10 cellular contexts compared by ENCODE assay signal in the genomic region with DNA sequence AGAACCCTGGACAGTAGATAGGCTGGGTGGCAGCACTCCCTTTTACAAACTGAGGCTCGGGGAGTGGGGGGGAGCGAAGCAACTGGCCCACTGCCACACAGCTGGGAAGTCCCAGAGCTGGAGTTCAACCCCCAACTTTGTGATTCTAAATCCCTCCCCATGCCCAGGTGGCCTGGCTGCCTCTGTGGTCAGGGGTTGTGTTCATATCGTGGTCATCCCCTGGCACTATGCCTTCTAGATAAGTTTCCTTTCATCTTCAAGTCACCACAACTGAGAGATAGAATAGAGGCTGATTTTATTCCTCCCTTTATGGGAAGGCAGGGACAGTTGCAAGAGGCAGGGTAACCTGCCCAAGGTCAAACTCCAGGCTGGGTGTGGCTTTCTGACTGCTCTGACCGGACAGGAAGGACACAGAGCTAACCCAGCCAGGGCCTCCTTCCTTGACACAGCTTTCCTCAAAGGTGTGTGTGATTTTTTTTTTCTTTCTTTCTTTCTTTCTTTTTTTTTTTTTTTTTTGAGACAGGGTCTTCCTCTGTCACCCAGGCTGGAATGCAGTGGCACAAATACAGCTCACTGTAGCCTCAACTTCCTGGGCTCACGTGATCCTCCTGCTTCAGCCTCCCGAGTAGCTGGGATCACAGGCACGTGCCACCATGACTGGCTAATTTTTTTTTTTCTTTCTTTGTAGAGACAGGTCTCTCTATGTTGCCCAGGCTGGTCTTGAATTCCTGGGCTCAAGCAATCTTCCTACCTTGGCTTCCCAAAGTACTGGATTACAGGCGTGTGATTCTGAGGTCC. TPM values are rescaled to one million over a fixed set of nuclear protein-coding genes. Genes with fewer than 3 reads are reported as not detected.
DNase-seq lines count a peak whose midpoint lies in the region; ATAC-seq and TF ChIP-seq lines count a peak whose summit lies in the region.
"Had no signal": no experiment of that assay in that cellular context is flagged by ENCODE, and none has a peak within 500 bp of the region (broad histone marks: within the 10 kb centered on the region; RNA-seq: fewer than 3 reads in every experiment).

No MANE protein-coding gene starts in this region.

- H4K20me1 ChIP-seq in neural progenitor cell (ENCODE audit: low read depth) = no peaks in the 10 kb centered on the region

- 46 to 71% (median 58%) methylated on average over 8 of the region's 8 CpGs for WGBS in adipose tissue, 3 donors

- peak overlapping the region; percentile 58 to 86 (median 83) for H3K4me3 Mint-ChIP-seq in CD4-positive, CD25-positive, alpha-beta regulatory T cell
- no peak overlapping the region for H3K4me3 Mint-ChIP-seq in neural progenitor cell
- H3K4me3 Mint-ChIP-seq: neural crest cell had no signal

- peak overlapping the region; percentile 81 for H3K27ac ChIP-seq in CD4-positive, CD25-positive, alpha-beta regulatory T cell (ENCODE audit: insufficient read depth, low read length, poor library complexity, severe bottlenecking)
- H3K27ac ChIP-seq in KOPT-K1 (ENCODE audit: low read depth, low read length, poor library complexity, severe bottlenecking) (peak overlapping the region; percentile 17), adipose tissue (ENCODE audit: low read depth, low read length) (peak overlapping the region; percentile 81), neural progenitor cell (no peak overlapping the region)

- no peak for ATAC-seq in CD4-positive, CD25-positive, alpha-beta regulatory T cell (ENCODE audit: low read depth in 2 of 2)
- no peak for ATAC-seq in HG02588 (IDR thresholded peaks at IDR 0.05; ENCODE audit: unreplicated experiment)
- ATAC-seq in GM18868 (IDR thresholded peaks at IDR 0.05; ENCODE audit: unreplicated experiment) = no peak

- DNase-seq in CD4-positive, CD25-positive, alpha-beta regulatory T cell = peak in 1 of 3 donors; percentile 34
- DNase-seq in mucosa of gallbladder (ENCODE audit: low spot score) (peak; percentile 68), neural progenitor cell (ENCODE audit: low spot score) (no peak), SKM-1 treated with dmso at 0.1 percent for 144 hours (lab: John Stamatoyannopoulos, UW; ENCODE audit: unreplicated experiment) (no peak)

- H3K4me2 ChIP-seq in neural progenitor cell = no peak overlapping the region

- no peak overlapping the region for H3K9ac ChIP-seq in neural progenitor cell

- H3K27ac Mint-ChIP-seq in CD4-positive, CD25-positive, alpha-beta regulatory T cell = peak overlapping the region; percentile 96 to 100 (median 99)
- no peak overlapping the region for H3K27ac Mint-ChIP-seq in neural progenitor cell

- H3K4me1 Mint-ChIP-seq in CD4-positive, CD25-positive, alpha-beta regulatory T cell = peaks cover 42 to 98% (median 66%) of the 10 kb centered on the region in 4 donors
- peaks cover 20% of the 10 kb centered on the region for H3K4me1 Mint-ChIP-seq in neural progenitor cell

- no peaks in the 10 kb centered on the region for H3K36me3 Mint-ChIP-seq in CD4-positive, CD25-positive, alpha-beta regulatory T cell
- H3K36me3 Mint-ChIP-seq in neural progenitor cell = no peaks in the 10 kb centered on the region

- no peaks in the 10 kb centered on the region for H3K36me3 ChIP-seq in CD4-positive, CD25-positive, alpha-beta regulatory T cell (ENCODE audit: control insufficient read depth, insufficient read depth, low read length)
- H3K36me3 ChIP-seq in KOPT-K1 (ENCODE audit: insufficient read depth, low read length) = no peaks in the 10 kb centered on the region
- H3K36me3 ChIP-seq in neural progenitor cell = no peaks in the 10 kb centered on the region

- H3K9me3 Mint-ChIP-seq in CD4-positive, CD25-positive, alpha-beta regulatory T cell = no peaks in the 10 kb centered on the region
- no peaks in the 10 kb centered on the region for H3K9me3 Mint-ChIP-seq in neural progenitor cell
- H3K9me3 Mint-ChIP-seq: neural crest cell had no signal

- peak overlapping the region; percentile 50 for H3K4me3 ChIP-seq in CD4-positive, CD25-positive, alpha-beta regulatory T cell (ENCODE audit: low read depth, low read length)
- no peak overlapping the region for H3K4me3 ChIP-seq in neural progenitor cell

- H3K79me2 ChIP-seq in neural progenitor cell (ENCODE audit: low read depth) = no peaks in the 10 kb centered on the region

- no peaks in the 10 kb centered on the region for H3F3A ChIP-seq in neural progenitor cell (ENCODE audit: low read depth)

- no peaks in the 10 kb centered on the region for H3K27me3 ChIP-seq in CD4-positive, CD25-positive, alpha-beta regulatory T cell (ENCODE audit: control insufficient read depth, insufficient read depth, low read length)
- no peaks in the 10 kb centered on the region for H3K27me3 ChIP-seq in neural progenitor cell

- H3K9me3 ChIP-seq in CD4-positive, CD25-positive, alpha-beta regulatory T cell (ENCODE audit: control insufficient read depth in 2 of 2, low read length in 2 of 2) = no peaks in the 10 kb centered on the region
- H3K9me3 ChIP-seq in KOPT-K1 (ENCODE audit: insufficient read depth, low read length, poor library complexity, severe bottlenecking) (no peaks in the 10 kb centered on the region), neural progenitor cell (ENCODE audit: low read depth) (no peaks in the 10 kb centered on the region)

- H3K27me3 Mint-ChIP-seq in CD4-positive, CD25-positive, alpha-beta regulatory T cell = no peaks in the 10 kb centered on the region
- peaks cover 5% of the 10 kb centered on the region for H3K27me3 Mint-ChIP-seq in neural progenitor cell (ENCODE audit: insufficient read depth, low read depth)

- peaks cover 94% of the 10 kb centered on the region for H3K4me1 ChIP-seq in CD4-positive, CD25-positive, alpha-beta regulatory T cell (ENCODE audit: control insufficient read depth, insufficient read depth, low read length, poor library complexity, severe bottlenecking)
- H3K4me1 ChIP-seq in neural progenitor cell = peaks cover 6% of the 10 kb centered on the region

- TF ChIP-seq CTCF in neural progenitor cell (IDR thresholded peaks at IDR 0.05) = no peak

- H2AFZ ChIP-seq in neural progenitor cell (replicated peaks) = no peak overlapping the region

RNA-seq across cellular contexts. Expression of gene TNFRSF1B, which starts 18.4 kb away (rescaled TPM):
- total RNA-seq in CD4-positive, CD25-positive, alpha-beta regulatory T cell = 252 TPM
- polyA plus RNA-seq in CD4-positive, CD25-positive, alpha-beta regulatory T cell = 100 to 1,000 TPM; 347 to 450 (median 421) TPM
- 10 to 100 TPM in 2 of 3 donors, 1 to 10 TPM in 1; 5.8 to 44.3 (median 21.4) TPM for polyA plus RNA-seq in adipose tissue
- total RNA-seq in mucosa of gallbladder = 50.4 TPM
- total RNA-seq in neural progenitor cell (ENCODE audit: low replicate concordance) = 0.04 and 0.22 TPM in 2 replicates
- total RNA-seq: MCF 10A had no signal

Comparison
In these comparisons a context has a peak if more than half of its experiments do, and no peak if none do; other contexts are left out.
1. RNA of gene TNFRSF1B, which starts 18.4 kb away (total RNA-seq): 252 TPM in CD4-positive, CD25-positive, alpha-beta regulatory T cell (single experiment) and 50.4 TPM in mucosa of gallbladder (single experiment); 0.04 to 0.22 TPM in neural progenitor cell; every median in the first group is over 10 times any median in the second.